23 cellular contexts compared by ENCODE assay signal in genomic region chr12:130806574-130806973, GRCh38.
"Had no signal": no experiment of that assay in that cellular context is flagged by ENCODE, and none has a peak within 500 bp of the region (broad histone marks: within the 10 kb centered on the region; RNA-seq: fewer than 3 reads in every experiment).

No MANE protein-coding gene starts in this region.

- H3K4me3 ChIP-seq: esophagus squamous epithelium, gastroesophageal sphincter, heart left ventricle, ovary, prostate gland, spleen, upper lobe of right lung had no signal

- H3K4me1 Mint-ChIP-seq: activated naive CD8-positive, alpha-beta T cell treated with anti-CD3 and anti-CD28 coated beads, Interleukin-2, amount 50 U/mL, for 24 hours had no signal

- H3K27ac ChIP-seq: esophagus squamous epithelium, gastroesophageal sphincter, heart left ventricle, neutrophil, ovary, prostate gland, spleen, upper lobe of right lung, WERI-Rb-1 had no signal

- H3K4me1 ChIP-seq: esophagus squamous epithelium, gastroesophageal sphincter, heart left ventricle, prostate gland, spleen, upper lobe of right lung had no signal

- H3K4me3 Mint-ChIP-seq: activated CD8-positive, alpha-beta T cell treated with anti-CD3 and anti-CD28 coated beads, Interleukin-2, amount 10 ng/mL, durations not matched to agents 7 days and 5 days; activated naive CD8-positive, alpha-beta T cell treated with anti-CD3 and anti-CD28 coated beads, Interleukin-2, amount 50 U/mL, for 24 hours; activated T-helper 1 cell treated with anti-CD3 and anti-CD28 coated beads, Interleukin-12 subunit alpha, Interleukin-12 subunit beta, Interleukin-2, Interleukin-4 antibody, amounts not matched to agents 30 ng/mL and 10 ng/mL and 1 ng/mL, durations not matched to agents 14 hours and 24 hours and 36 hours; dendritic cell treated with granulocyte-macrophage colony-stimulating factor and Interleukin-4, amounts not matched to agents 40 ng/mL and 50 ng/mL, for 4 days; natural killer cell treated with Interleukin-12 subunit alpha and Interleukin-12 subunit beta and Interleukin-15 and Interleukin-18, amount 100 ng/mL, for 72 hours had no signal

- DNase-seq: activated CD4-positive, alpha-beta T cell treated with anti-CD3 and anti-CD28 coated beads for 1 hour; activated CD4-positive, alpha-beta T cell treated with anti-CD3 and anti-CD28 coated beads, Interleukin-2, amount 50 U/mL, for 1 hour; activated CD8-positive, alpha-beta T cell treated with anti-CD3 and anti-CD28 coated beads, Interleukin-2, amount 10 ng/mL, durations not matched to agents 7 days and 5 days; activated gamma-delta T cell; activated naive CD4-positive, alpha-beta T cell treated with anti-CD3 and anti-CD28 coated beads, Interleukin-2, amount 50 U/mL, for 16 hours; activated naive CD8-positive, alpha-beta T cell treated with anti-CD3 and anti-CD28 coated beads, Interleukin-2, amount 50 U/mL, for 24 hours; effector CD8-positive, alpha-beta T cell; esophagus squamous epithelium; heart left ventricle; left ventricle myocardium superior; ovary; spleen; stimulated activated CD4-positive, alpha-beta T cell treated with anti-CD3 and anti-CD28 coated beads, Interleukin-4, amount 100 ng/mL, for 24 hours; stimulated activated naive CD8-positive, alpha-beta T cell treated with anti-CD3 and anti-CD28 coated beads, Interleukin-15, Interleukin-2, amounts not matched to agents 100 U/mL and 50 U/mL, for 24 hours; T-helper 1 cell; upper lobe of right lung; WERI-Rb-1 had no signal

- H3K9me3 ChIP-seq: esophagus squamous epithelium, gastroesophageal sphincter, heart left ventricle, neutrophil, ovary, prostate gland, spleen, upper lobe of right lung had no signal

- H3K36me3 ChIP-seq: neutrophil, ovary, prostate gland had no signal

- H3K9me3 Mint-ChIP-seq: activated naive CD8-positive, alpha-beta T cell treated with anti-CD3 and anti-CD28 coated beads, Interleukin-2, amount 50 U/mL, for 24 hours; dendritic cell treated with granulocyte-macrophage colony-stimulating factor and Interleukin-4, amounts not matched to agents 40 ng/mL and 50 ng/mL, for 4 days; natural killer cell treated with Interleukin-12 subunit alpha and Interleukin-12 subunit beta and Interleukin-15 and Interleukin-18, amount 100 ng/mL, for 72 hours had no signal

- H3K27me3 Mint-ChIP-seq: activated naive CD8-positive, alpha-beta T cell treated with anti-CD3 and anti-CD28 coated beads, Interleukin-2, amount 50 U/mL, for 24 hours; dendritic cell treated with granulocyte-macrophage colony-stimulating factor and Interleukin-4, amounts not matched to agents 40 ng/mL and 50 ng/mL, for 4 days; natural killer cell treated with Interleukin-12 subunit alpha and Interleukin-12 subunit beta and Interleukin-15 and Interleukin-18, amount 100 ng/mL, for 72 hours had no signal

- ATAC-seq: activated CD8-positive, alpha-beta T cell treated with anti-CD3 and anti-CD28 coated beads, Interleukin-2, amount 10 ng/mL, durations not matched to agents 7 days and 5 days; activated naive CD8-positive, alpha-beta T cell treated with anti-CD3 and anti-CD28 coated beads, Interleukin-2, amount 50 U/mL, for 24 hours; gastroesophageal sphincter; heart left ventricle; left ventricle myocardium superior; natural killer cell treated with Interleukin-12 subunit alpha and Interleukin-12 subunit beta and Interleukin-15 and Interleukin-18, amount 100 ng/mL, for 72 hours; stimulated activated naive CD8-positive, alpha-beta T cell treated with anti-CD3 and anti-CD28 coated beads, Interleukin-15, Interleukin-2, amounts not matched to agents 100 U/mL and 50 U/mL, for 24 hours; upper lobe of right lung had no signal

- H3K27me3 ChIP-seq: esophagus squamous epithelium, gastroesophageal sphincter, heart left ventricle, neutrophil, ovary, spleen, upper lobe of right lung had no signal

- H3K27ac Mint-ChIP-seq: activated CD8-positive, alpha-beta T cell treated with anti-CD3 and anti-CD28 coated beads, Interleukin-2, amount 10 ng/mL, durations not matched to agents 7 days and 5 days; activated naive CD8-positive, alpha-beta T cell treated with anti-CD3 and anti-CD28 coated beads, Interleukin-2, amount 50 U/mL, for 24 hours; activated T-helper 1 cell treated with anti-CD3 and anti-CD28 coated beads, Interleukin-12 subunit alpha, Interleukin-12 subunit beta, Interleukin-2, Interleukin-4 antibody, amounts not matched to agents 30 ng/mL and 10 ng/mL and 1 ng/mL, durations not matched to agents 14 hours and 24 hours and 36 hours; dendritic cell treated with granulocyte-macrophage colony-stimulating factor and Interleukin-4, amounts not matched to agents 40 ng/mL and 50 ng/mL, for 4 days; natural killer cell treated with Interleukin-12 subunit alpha and Interleukin-12 subunit beta and Interleukin-15 and Interleukin-18, amount 100 ng/mL, for 72 hours had no signal
